In the genomic region with DNA sequence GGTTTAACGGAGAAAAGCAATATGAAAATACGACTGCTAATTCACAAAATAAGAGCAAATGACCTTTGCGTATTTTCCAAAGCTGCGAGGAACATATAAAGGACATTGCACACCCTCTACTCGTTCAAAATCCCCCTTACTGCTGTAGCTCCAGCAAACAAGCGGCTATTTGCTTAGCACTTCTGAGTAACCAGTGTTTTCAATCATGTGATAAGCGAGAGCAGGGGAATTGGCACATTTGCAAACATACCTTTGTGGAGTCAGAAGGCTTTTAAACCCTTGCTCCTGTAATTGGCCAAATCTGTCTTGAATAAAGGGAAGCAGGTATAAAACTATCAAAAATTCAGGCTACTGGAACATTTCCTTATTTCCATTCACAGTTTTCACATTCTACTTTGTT, we compare ENCODE assay signal across 22 cellular contexts.
A peak's percentile ranks its signal among the peaks of the same experiment; 100 is the strongest.
DNase-seq lines count a peak whose midpoint lies in the region; ATAC-seq, FAIRE-seq and TF ChIP-seq lines count a peak whose summit lies in the region.
"Had no signal": no experiment of that assay in that cellular context is flagged by ENCODE, and none has a peak within 500 bp of the region (broad histone marks: within the 10 kb centered on the region; RNA-seq: fewer than 3 reads in every experiment).

No MANE protein-coding gene starts in this region.

- H3K4me3 Mint-ChIP-seq in activated CD8-positive, alpha-beta T cell treated with anti-CD3 and anti-CD28 coated beads for 36 hours: no peak overlapping the region
- H3K4me3 Mint-ChIP-seq: CD4-positive, alpha-beta memory T cell had no signal

- H3K36me3 Mint-ChIP-seq in activated CD8-positive, alpha-beta T cell treated with anti-CD3 and anti-CD28 coated beads for 36 hours (ENCODE audit: low read depth): no peaks in the 10 kb centered on the region
- H3K36me3 Mint-ChIP-seq: CD4-positive, alpha-beta memory T cell had no signal

- DNase-seq in DMS153 (lab: John Stamatoyannopoulos, UW) (peak; percentile 82), DMS153 treated with DMSO at 0.1 percent for 48 hours (lab: John Stamatoyannopoulos, UW; ENCODE audit: unreplicated experiment) (peak; percentile 86), NCI-H748 (lab: John Stamatoyannopoulos, UW; ENCODE audit: unreplicated experiment) (peak; percentile 81), bronchial epithelial cell (ENCODE audit: low read depth) (peak; percentile 45), T1000 (lab: John Stamatoyannopoulos, UW) (no peak)
- no peak for DNase-seq in activated CD8-positive, alpha-beta T cell treated with anti-CD3 and anti-CD28 coated beads for 36 hours
- DNase-seq: Caco-2; CD4-positive, alpha-beta memory T cell; DMS 273 treated with DMSO at 0.1 percent for 48 hours; GF-D8; IMR-90; NCI-H2081 treated with DMSO at 0.1 percent for 48 hours; NCI-H510A treated with DMSO at 0.1 percent for 48 hours; OCI-M1; Right ventricle myocardium superior; T-helper 2 cell had no signal

- CTCF ChIA-PET in activated CD8-positive, alpha-beta T cell treated with anti-CD3 and anti-CD28 coated beads for 36 hours (lab: Charles Lee): no interaction called here

- POLR2A ChIA-PET in activated CD8-positive, alpha-beta T cell treated with anti-CD3 and anti-CD28 coated beads for 36 hours (lab: Charles Lee): no interaction called here

- intact Hi-C loops in activated CD8-positive, alpha-beta T cell treated with anti-CD3 and anti-CD28 coated beads for 36 hours (cut with micrococcal nuclease): no loop called here

- no peaks in the 10 kb centered on the region for H3K4me1 Mint-ChIP-seq in activated CD8-positive, alpha-beta T cell treated with anti-CD3 and anti-CD28 coated beads for 36 hours (ENCODE audit: low read depth)
- H3K4me1 Mint-ChIP-seq: CD4-positive, alpha-beta memory T cell had no signal

- H3K27me3 ChIP-seq in bronchial epithelial cell (ENCODE audit: control insufficient read depth, insufficient read depth, low read length): no peaks in the 10 kb centered on the region

- H3K27ac Mint-ChIP-seq in activated CD8-positive, alpha-beta T cell treated with anti-CD3 and anti-CD28 coated beads for 36 hours: no peak overlapping the region
- H3K27ac Mint-ChIP-seq: CD4-positive, alpha-beta memory T cell had no signal

- no peak overlapping the region for H3K4me3 ChIP-seq in bronchial epithelial cell (ENCODE audit: low read depth, low read length)
- H3K4me3 ChIP-seq: BLaER1, SK-N-MC had no signal

- H3K36me3 ChIP-seq in bronchial epithelial cell (ENCODE audit: control insufficient read depth, insufficient read depth, low read length): no peaks in the 10 kb centered on the region
- H3K36me3 ChIP-seq: BLaER1 had no signal

- H3K27me3 Mint-ChIP-seq in activated CD8-positive, alpha-beta T cell treated with anti-CD3 and anti-CD28 coated beads for 36 hours: no peaks in the 10 kb centered on the region
- H3K27me3 Mint-ChIP-seq: CD4-positive, alpha-beta memory T cell had no signal

- TF ChIP-seq CTCF in bronchial epithelial cell (IDR thresholded peaks at IDR 0.05; ENCODE audit: insufficient read depth, low read length, severe bottlenecking): no peak
- TF ChIP-seq CTCF in activated CD8-positive, alpha-beta T cell treated with anti-CD3 and anti-CD28 coated beads for 36 hours (IDR thresholded peaks at IDR 0.05): no peak

- no peak for ATAC-seq in activated CD8-positive, alpha-beta T cell treated with anti-CD3 and anti-CD28 coated beads for 36 hours
- no peak for ATAC-seq in GM21717 (IDR thresholded peaks at IDR 0.05; ENCODE audit: unreplicated experiment)
- no peak for ATAC-seq in GM21515 (IDR thresholded peaks at IDR 0.05; ENCODE audit: unreplicated experiment)

- H3K9me3 Mint-ChIP-seq in activated CD8-positive, alpha-beta T cell treated with anti-CD3 and anti-CD28 coated beads for 36 hours: peaks cover 3% of the 10 kb centered on the region

- no peak for FAIRE-seq in bronchial epithelial cell (lab: Jason Lieb, UNC)
- FAIRE-seq: GM19239, H54 had no signal

Comparison
In these comparisons a context has a peak if more than half of its experiments do, and no peak if none do; other contexts are left out.
1. DNase-seq: peak in DMS153 (single experiment), DMS153 treated with DMSO at 0.1 percent for 48 hours (single experiment), NCI-H748 (single experiment) and bronchial epithelial cell (single experiment); none in activated CD8-positive, alpha-beta T cell treated with anti-CD3 and anti-CD28 coated beads for 36 hours (single experiment) and T1000 (single experiment).